In the genomic region with DNA sequence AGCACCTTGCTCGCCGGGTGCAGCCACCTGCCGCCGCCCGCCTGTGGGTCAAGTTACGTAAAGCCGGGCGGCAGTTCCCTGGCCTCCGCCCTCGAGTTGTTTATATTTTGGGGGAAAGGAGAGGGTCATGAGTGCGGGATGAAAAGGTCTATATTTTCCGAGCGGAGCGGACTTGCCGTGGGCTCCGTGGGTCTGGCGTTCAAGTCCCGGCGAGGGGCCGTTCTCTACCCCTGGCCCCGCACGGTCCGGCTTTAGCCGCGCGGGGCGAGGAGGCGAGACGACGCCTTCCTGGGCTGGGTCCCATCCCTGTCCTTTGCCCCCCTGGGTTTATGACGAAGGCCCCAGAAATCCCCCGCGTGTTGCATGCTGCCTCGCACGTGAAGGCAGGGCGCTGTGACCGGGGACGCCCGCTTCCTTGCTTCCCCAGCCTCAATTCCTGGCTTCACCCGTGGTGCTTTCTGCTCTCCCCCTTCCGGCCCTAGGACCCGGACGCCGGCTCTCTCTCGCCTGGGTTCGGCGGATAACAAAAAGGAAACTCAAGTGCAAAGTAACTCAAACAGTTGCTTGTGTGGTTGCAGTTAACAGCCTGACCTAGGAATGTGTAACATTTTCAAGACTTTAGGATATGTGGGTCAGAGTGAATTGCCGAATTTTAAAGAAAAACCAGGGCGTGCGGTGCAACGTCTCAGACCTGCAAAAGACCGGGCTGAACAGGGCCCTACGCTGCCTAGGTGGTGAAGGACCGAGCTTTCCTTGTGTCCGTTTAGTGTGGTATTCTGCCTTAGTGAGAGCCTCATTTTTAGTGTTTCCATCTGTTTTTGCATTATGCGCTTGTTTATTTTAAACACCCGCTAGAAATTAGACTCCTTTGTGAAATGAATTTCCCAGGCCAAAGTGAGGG, we compare ENCODE assay signal across 8 cellular contexts. TPM values are rescaled to one million over a fixed set of nuclear protein-coding genes. Genes with fewer than 3 reads are reported as not detected.
A peak's percentile ranks its signal among the peaks of the same experiment; 100 is the strongest.
DNase-seq lines count a peak whose midpoint lies in the region; ATAC-seq and TF ChIP-seq lines count a peak whose summit lies in the region.

No MANE protein-coding gene starts in this region.

- no peaks in the 10 kb centered on the region for H3K36me3 ChIP-seq in GM23338 (ENCODE audit: insufficient read depth)
- H3K36me3 ChIP-seq in MG63, result no peaks in the 10 kb centered on the region

- no peaks in the 10 kb centered on the region for H3K9me3 ChIP-seq in MG63

- peak overlapping the region; percentile 95 for H3K4me3 Mint-ChIP-seq in GM23338
- peak overlapping the region; percentile 91 for H3K4me3 Mint-ChIP-seq in chondrocyte (ENCODE audit: unreplicated experiment)

- DNase-seq in DMS53 (lab: John Stamatoyannopoulos, UW) (peak; percentile 73), GM23338 (ENCODE audit: low spot score) (peak; percentile 67), MG63 (peak; percentile 28), chondrocyte (ENCODE audit: low spot score) (no peak), left kidney (ENCODE audit: low read depth, low spot score) (peak; percentile 75)
- DNase-seq in activated CD4-positive, alpha-beta T cell treated with anti-CD3 and anti-CD28 coated beads for 1 hour, result peak; percentile 19
- DNase-seq in stimulated activated CD4-positive, alpha-beta T cell treated with anti-CD3 and anti-CD28 coated beads, Interleukin-2, amount 100 ng/mL, for 48 hours, result peak; percentile 33 to 40

- H3K9me3 Mint-ChIP-seq in GM23338, result no peaks in the 10 kb centered on the region
- H3K9me3 Mint-ChIP-seq in chondrocyte (ENCODE audit: low read depth), result no peaks in the 10 kb centered on the region

- ATAC-seq in GM23338 (peak; percentile 17), GM18873 (IDR thresholded peaks at IDR 0.05; ENCODE audit: low FRiP score, unreplicated experiment) (no peak)

- H3K4me2 ChIP-seq in GM23338, result peak overlapping the region; percentile 95

- no peaks in the 10 kb centered on the region for H3K27me3 ChIP-seq in GM23338 (ENCODE audit: insufficient read depth)
- no peaks in the 10 kb centered on the region for H3K27me3 ChIP-seq in MG63

- H3K4me3 ChIP-seq in GM23338 (peak overlapping the region; percentile 88), MG63 (peak overlapping the region; percentile 76)

- no peaks in the 10 kb centered on the region for H3K9me2 ChIP-seq in GM23338 (ENCODE audit: insufficient read depth)

- TF ChIP-seq CTCF in GM23338 (conservative IDR thresholded peaks at IDR 0.05; ENCODE audit: low read depth in 2 of 2) (no peak), chondrocyte (IDR thresholded peaks at IDR 0.05) (no peak)

- H3K27me3 Mint-ChIP-seq in GM23338 (ENCODE audit: insufficient read depth, low read depth, poor library complexity), result peaks cover 2% of the 10 kb centered on the region
- no peaks in the 10 kb centered on the region for H3K27me3 Mint-ChIP-seq in chondrocyte (ENCODE audit: low read depth)

- H3K79me2 ChIP-seq in GM23338 (replicated peaks; ENCODE audit: insufficient read depth), result peaks cover 54% of the 10 kb centered on the region

- peaks cover 3% of the 10 kb centered on the region; the same call in 1 of the 2 replicates for H3F3A ChIP-seq in GM23338 (replicated peaks; ENCODE audit: low read depth)

- H3K27ac ChIP-seq in GM23338 (ENCODE audit: low read depth), result peak overlapping the region; percentile 65

- no peaks in the 10 kb centered on the region; the same call in 2 of the 3 replicates for H3K36me3 Mint-ChIP-seq in GM23338 (ENCODE audit: low read depth)
- no peaks in the 10 kb centered on the region for H3K36me3 Mint-ChIP-seq in chondrocyte (ENCODE audit: low read depth)

- H2AFZ ChIP-seq in GM23338, result peak overlapping the region; percentile 93

- peaks cover 20% of the 10 kb centered on the region for H4K20me1 ChIP-seq in GM23338 (replicated peaks; ENCODE audit: insufficient read depth)

- H3K27ac Mint-ChIP-seq in GM23338, result peak overlapping the region; percentile 74; the same call in 1 of the 2 replicates
- H3K27ac Mint-ChIP-seq in chondrocyte (ENCODE audit: unreplicated experiment), result peak overlapping the region; percentile 76

- peaks cover 23% of the 10 kb centered on the region for H3K4me1 Mint-ChIP-seq in GM23338
- peaks cover 43% of the 10 kb centered on the region for H3K4me1 Mint-ChIP-seq in chondrocyte (ENCODE audit: low read depth)

- peaks cover 31% of the 10 kb centered on the region for H3K4me1 ChIP-seq in GM23338 (ENCODE audit: insufficient read depth)

TF ChIP-seq in GM23338, 12 proteins besides CTCF, POLR2A, EP300 and RAD21 (continues in another document):
- TF ChIP-seq ZNF114 (CRISPR knock-in tag; IDR thresholded peaks at IDR 0.05), result no peak
- TF ChIP-seq CREB1 (CRISPR knock-in tag; IDR thresholded peaks at IDR 0.05; ENCODE audit: low read depth), result no peak
- TF ChIP-seq, protein P1, sequence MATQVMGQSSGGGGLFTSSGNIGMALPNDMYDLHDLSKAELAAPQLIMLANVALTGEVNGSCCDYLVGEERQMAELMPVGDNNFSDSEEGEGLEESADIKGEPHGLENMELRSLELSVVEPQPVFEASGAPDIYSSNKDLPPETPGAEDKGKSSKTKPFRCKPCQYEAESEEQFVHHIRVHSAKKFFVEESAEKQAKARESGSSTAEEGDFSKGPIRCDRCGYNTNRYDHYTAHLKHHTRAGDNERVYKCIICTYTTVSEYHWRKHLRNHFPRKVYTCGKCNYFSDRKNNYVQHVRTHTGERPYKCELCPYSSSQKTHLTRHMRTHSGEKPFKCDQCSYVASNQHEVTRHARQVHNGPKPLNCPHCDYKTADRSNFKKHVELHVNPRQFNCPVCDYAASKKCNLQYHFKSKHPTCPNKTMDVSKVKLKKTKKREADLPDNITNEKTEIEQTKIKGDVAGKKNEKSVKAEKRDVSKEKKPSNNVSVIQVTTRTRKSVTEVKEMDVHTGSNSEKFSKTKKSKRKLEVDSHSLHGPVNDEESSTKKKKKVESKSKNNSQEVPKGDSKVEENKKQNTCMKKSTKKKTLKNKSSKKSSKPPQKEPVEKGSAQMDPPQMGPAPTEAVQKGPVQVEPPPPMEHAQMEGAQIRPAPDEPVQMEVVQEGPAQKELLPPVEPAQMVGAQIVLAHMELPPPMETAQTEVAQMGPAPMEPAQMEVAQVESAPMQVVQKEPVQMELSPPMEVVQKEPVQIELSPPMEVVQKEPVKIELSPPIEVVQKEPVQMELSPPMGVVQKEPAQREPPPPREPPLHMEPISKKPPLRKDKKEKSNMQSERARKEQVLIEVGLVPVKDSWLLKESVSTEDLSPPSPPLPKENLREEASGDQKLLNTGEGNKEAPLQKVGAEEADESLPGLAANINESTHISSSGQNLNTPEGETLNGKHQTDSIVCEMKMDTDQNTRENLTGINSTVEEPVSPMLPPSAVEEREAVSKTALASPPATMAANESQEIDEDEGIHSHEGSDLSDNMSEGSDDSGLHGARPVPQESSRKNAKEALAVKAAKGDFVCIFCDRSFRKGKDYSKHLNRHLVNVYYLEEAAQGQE (IDR thresholded peaks at IDR 0.05; ENCODE audit: unreplicated experiment), result no peak
- TF ChIP-seq ZNF331 (CRISPR knock-in tag; IDR thresholded peaks at IDR 0.05; ENCODE audit: low read depth), result no peak
- TF ChIP-seq ETS1 (IDR thresholded peaks at IDR 0.05), result no peak
- no peak for TF ChIP-seq POLR2AphosphoS5 (IDR thresholded peaks at IDR 0.05; ENCODE audit: low read depth)
- no peak for TF ChIP-seq EZH2phosphoT487 (IDR thresholded peaks at IDR 0.05; ENCODE audit: unreplicated experiment)
- TF ChIP-seq JUNB (IDR thresholded peaks at IDR 0.05; ENCODE audit: unreplicated experiment), result no peak

RNA-seq across cellular contexts. Expression of gene VPS13A, which starts 0.8 kb away (rescaled TPM):
- total RNA-seq in GM23338 (2014; rRNA removed; shearing (Covaris generic)), result 55.8 and 68.1 TPM in 2 replicates
- 38.5 and 45.9 TPM in 2 replicates for polyA plus RNA-seq in GM23338 (2016; fragmentation: Nextera tagmentation; extraction: Ambion mirVana)
- 3.2 and 5.0 TPM in 2 replicates for total RNA-seq in MG63 (2014; rRNA removed; shearing (Covaris generic); ENCODE audit: low replicate concordance)
- 54.1 to 64.1 TPM (median 57.7 TPM) in 3 replicates for total RNA-seq in chondrocyte
